In genomic region chr1:9071554-9072235, GRCh38 we compare ENCODE assay signal across 17 cellular contexts. TPM values are rescaled to one million over a fixed set of nuclear protein-coding genes. Genes with fewer than 3 reads are reported as not detected.
"Had no signal": no experiment of that assay in that cellular context is flagged by ENCODE, and none has a peak within 500 bp of the region (broad histone marks: within the 10 kb centered on the region; RNA-seq: fewer than 3 reads in every experiment).

No MANE protein-coding gene starts in this region.

- H3K9me3 ChIP-seq: right atrium auricular region, upper lobe of left lung had no signal

- H3K4me3 ChIP-seq: right atrium auricular region, upper lobe of left lung had no signal

- H3K27me3 ChIP-seq: right atrium auricular region, upper lobe of left lung had no signal

- H3K27ac ChIP-seq: right atrium auricular region, upper lobe of left lung had no signal

- H3K36me3 ChIP-seq: right atrium auricular region, upper lobe of left lung had no signal

- DNase-seq: activated CD4-positive, alpha-beta T cell treated with anti-CD3 and anti-CD28 coated beads, Interleukin-2, amount 50 U/mL, for 48 hours; activated CD4-positive, CD25-positive, alpha-beta regulatory T cell treated with anti-CD3 and anti-CD28 coated beads, Interleukin-2, amount 50 U/mL, for 72 hours; activated gamma-delta T cell treated with Interleukin-2 at 50 U/mL for 16 hours; activated naive CD8-positive, alpha-beta T cell treated with anti-CD3 and anti-CD28 coated beads for 36 hours; activated T-cell treated with anti-CD3 and anti-CD28 coated beads, Interleukin-2, amount 50 U/mL, for 48 hours; cerebellar nuclear complex; endodermal cell; erythroblast; midbrain; naive B cell; posterior cingulate gyrus; small intestine had no signal

- ATAC-seq: stimulated activated effector memory CD8-positive, alpha-beta T cell treated with anti-CD3 and anti-CD28 coated beads, Interleukin-12 subunit alpha, Interleukin-12 subunit beta, amount 100 ng/mL, for 72 hours had no signal

RNA-seq across cellular contexts. Expression of gene SLC2A5, which starts 2.3 kb away (rescaled TPM):
- total RNA-seq: endodermal cell had no signal

RNA-seq across cellular contexts. Expression of gene SLC2A7, which starts 45.5 kb away (rescaled TPM):
- total RNA-seq: endodermal cell; lower leg skin; right atrium auricular region; T-helper 2 cell treated with Interferon-gamma antibody and Interleukin-4, amounts not matched to agents 100 ng/mL and 5 ng/mL, for 36 hours; upper lobe of left lung had no signal
